ENCODE assay signal across 1 cellular context in the genomic region with DNA sequence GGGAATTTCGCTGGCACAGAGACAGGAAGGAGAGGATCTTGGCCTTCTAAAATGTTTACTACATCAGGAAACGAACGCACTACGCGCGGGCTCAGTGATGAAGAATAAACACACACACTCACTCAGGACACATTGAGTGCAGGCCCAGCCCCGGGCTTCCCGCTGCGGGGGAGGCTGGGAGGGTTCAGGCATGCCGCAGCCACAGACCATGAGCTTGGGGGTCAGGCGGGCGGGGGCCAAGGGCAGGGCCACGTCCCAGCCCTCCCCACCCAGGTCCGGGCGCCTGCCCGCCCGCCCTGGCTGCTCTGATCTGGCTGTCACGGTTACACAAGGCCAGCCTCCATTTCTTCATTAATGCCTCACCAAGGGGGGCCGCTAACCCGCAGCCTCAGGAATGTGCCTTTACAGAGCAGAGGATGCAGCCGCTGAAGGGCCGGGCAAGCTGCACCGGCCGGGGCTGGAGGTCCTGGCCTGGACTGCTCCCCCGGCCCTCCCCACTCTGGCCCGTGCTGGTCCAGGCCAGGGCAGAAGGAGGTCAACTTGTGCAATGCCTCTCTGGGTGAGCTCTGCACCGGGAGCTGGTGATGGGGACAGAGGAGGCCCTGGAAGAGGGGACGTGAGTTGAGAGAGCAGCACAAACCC.
TF ChIP-seq lines count a peak whose summit lies in the region.

No MANE protein-coding gene starts in this region.

TF ChIP-seq in IMR-90, 13 proteins besides CTCF, POLR2A, EP300 and RAD21 (continued from another document):
- TF ChIP-seq CEBPB (IDR thresholded peaks at IDR 0.05; ENCODE audit: low read depth, low read length) (peak; percentile 53; the same call in 1 of the 2 replicates), MXI1 (IDR thresholded peaks at IDR 0.05; ENCODE audit: borderline replicate concordance, low read depth, low read length) (no peak; the same call in 1 of the 2 replicates), SMC3 (IDR thresholded peaks at IDR 0.05; ENCODE audit: low read depth, low read length) (no peak)
